In genomic region chr16:3295783-3296182, GRCh38 we compare ENCODE assay signal across 14 cellular contexts. TPM values are rescaled to one million over a fixed set of nuclear protein-coding genes. Genes with fewer than 3 reads are reported as not detected.
DNase-seq lines count a peak whose midpoint lies in the region; ATAC-seq and TF ChIP-seq lines count a peak whose summit lies in the region.
"Had no signal": no experiment of that assay in that cellular context is flagged by ENCODE, and none has a peak within 500 bp of the region (broad histone marks: within the 10 kb centered on the region; RNA-seq: fewer than 3 reads in every experiment).

No MANE protein-coding gene starts in this region.

- TF ChIP-seq CTCF in Calu3 (IDR thresholded peaks at IDR 0.05; ENCODE audit: unreplicated experiment) = no peak
- no peak for TF ChIP-seq CTCF in endothelial cell (IDR thresholded peaks at IDR 0.05; ENCODE audit: unreplicated experiment)
- TF ChIP-seq CTCF in progenitor cell of endocrine pancreas (IDR thresholded peaks at IDR 0.05; ENCODE audit: unreplicated experiment) = no peak

- no TSS peak for BruUV-seq in Calu3 (replicated peaks; lab: Mats Ljungman, UMichigan)

- H3K27me3 Mint-ChIP-seq in Calu3 (ENCODE audit: unreplicated experiment) (no peaks in the 10 kb centered on the region), endothelial cell (ENCODE audit: unreplicated experiment) (peaks cover 15% of the 10 kb centered on the region), progenitor cell of endocrine pancreas (no peaks in the 10 kb centered on the region)
- H3K27me3 Mint-ChIP-seq: IgD-negative memory B cell had no signal

- ATAC-seq in HG03342 (IDR thresholded peaks at IDR 0.05; ENCODE audit: unreplicated experiment) (no peak), GM18861 (IDR thresholded peaks at IDR 0.05; ENCODE audit: unreplicated experiment) (no peak)
- ATAC-seq: CD8-positive, alpha-beta T cell had no signal

- intact Hi-C loops in Calu3 (cut with micrococcal nuclease; ENCODE audit: unreplicated experiment) = no loop called here

- DNase-seq in Ammon's horn (ENCODE audit: low spot score) = peak; percentile 38
- no peak for DNase-seq in Calu3
- DNase-seq in endothelial cell (ENCODE audit: low spot score) = no peak
- no peak for DNase-seq in progenitor cell of endocrine pancreas (ENCODE audit: low spot score, unreplicated experiment)
- no peak for DNase-seq in NCI-H187 treated with DMSO at 0.1 percent for 48 hours (lab: John Stamatoyannopoulos, UW)
- DNase-seq: BE2C; Caco-2; CD8-positive, alpha-beta T cell; DMS53; GF-D8 had no signal

- CTCF ChIA-PET in Calu3 (lab: Charles Lee) = no interaction called here

- H3K9me3 Mint-ChIP-seq in Calu3 (ENCODE audit: low read depth, unreplicated experiment) = peaks cover 31% of the 10 kb centered on the region
- H3K9me3 Mint-ChIP-seq in endothelial cell (ENCODE audit: unreplicated experiment) = peaks cover 31% of the 10 kb centered on the region
- H3K9me3 Mint-ChIP-seq in progenitor cell of endocrine pancreas (ENCODE audit: low read depth) = peaks cover 72% of the 10 kb centered on the region

- H3K4me1 Mint-ChIP-seq in Calu3 (ENCODE audit: low read depth, unreplicated experiment) = no peaks in the 10 kb centered on the region
- H3K4me1 Mint-ChIP-seq in endothelial cell (ENCODE audit: unreplicated experiment) = no peaks in the 10 kb centered on the region
- no peaks in the 10 kb centered on the region for H3K4me1 Mint-ChIP-seq in progenitor cell of endocrine pancreas (ENCODE audit: low read depth)

- H3K36me3 Mint-ChIP-seq in Calu3 (ENCODE audit: insufficient read depth, unreplicated experiment) (peaks cover 71% of the 10 kb centered on the region), endothelial cell (ENCODE audit: low read depth, unreplicated experiment) (peaks cover 77% of the 10 kb centered on the region), progenitor cell of endocrine pancreas (ENCODE audit: insufficient read depth) (peaks cover 81% of the 10 kb centered on the region)

- H3K27ac Mint-ChIP-seq in Calu3 (ENCODE audit: unreplicated experiment) = peak overlapping the region; percentile 10
- no peak overlapping the region for H3K27ac Mint-ChIP-seq in endothelial cell (ENCODE audit: unreplicated experiment)
- peak overlapping the region; percentile 29 for H3K27ac Mint-ChIP-seq in progenitor cell of endocrine pancreas
- H3K27ac Mint-ChIP-seq: CD8-positive, alpha-beta T cell; IgD-negative memory B cell had no signal

- H3K4me3 Mint-ChIP-seq in Calu3 (ENCODE audit: low read depth, unreplicated experiment) (no peak overlapping the region), endothelial cell (ENCODE audit: unreplicated experiment) (peak overlapping the region; percentile 57), progenitor cell of endocrine pancreas (ENCODE audit: low read depth) (no peak overlapping the region)
- H3K4me3 Mint-ChIP-seq: CD8-positive, alpha-beta T cell; IgD-negative memory B cell had no signal

RNA-seq across cellular contexts. Expression of gene TIGD7, which starts 9.4 kb away (rescaled TPM):
- 9.3 and 10.3 TPM in 2 replicates for total RNA-seq in Calu3 (2022)
- 2.6 TPM for total RNA-seq in endothelial cell (ENCODE audit: unreplicated experiment)
- total RNA-seq in progenitor cell of endocrine pancreas = 5.4 and 5.8 TPM in 2 replicates
- total RNA-seq: HT-29 had no signal

RNA-seq across cellular contexts. Expression of gene ZNF75A, which starts 9.5 kb away (rescaled TPM):
- total RNA-seq in Calu3 (2022) = 46.8 and 50.5 TPM in 2 replicates
- 27.0 TPM for total RNA-seq in endothelial cell (ENCODE audit: unreplicated experiment)
- 57.4 and 58.7 TPM in 2 replicates for total RNA-seq in progenitor cell of endocrine pancreas

RNA-seq across cellular contexts. Expression of gene ZNF263, which starts 12.5 kb away (rescaled TPM):
- total RNA-seq in Calu3 (2022) (46.9 and 51.2 TPM in 2 replicates), endothelial cell (ENCODE audit: unreplicated experiment) (43.7 TPM), progenitor cell of endocrine pancreas (29.4 and 33.8 TPM in 2 replicates)

RNA-seq across cellular contexts. Expression of gene MEFV, which starts 39.4 kb away (rescaled TPM):
- total RNA-seq in Calu3 (2022) (not detected in 2 replicates), endothelial cell (ENCODE audit: unreplicated experiment) (not detected), progenitor cell of endocrine pancreas (not detected in 2 replicates)
- total RNA-seq: Caco-2 had no signal

RNA-seq across cellular contexts. Expression of gene OR2C1, which starts 59.9 kb away (rescaled TPM):
- total RNA-seq in Calu3 (2022) (not detected in 2 replicates), endothelial cell (ENCODE audit: unreplicated experiment) (not detected), progenitor cell of endocrine pancreas (0.19 TPM in 1 of 2 replicates, not detected in the other)
- total RNA-seq: Caco-2; CD8-positive, alpha-beta T cell; HT-29 had no signal
